In the genomic region with DNA sequence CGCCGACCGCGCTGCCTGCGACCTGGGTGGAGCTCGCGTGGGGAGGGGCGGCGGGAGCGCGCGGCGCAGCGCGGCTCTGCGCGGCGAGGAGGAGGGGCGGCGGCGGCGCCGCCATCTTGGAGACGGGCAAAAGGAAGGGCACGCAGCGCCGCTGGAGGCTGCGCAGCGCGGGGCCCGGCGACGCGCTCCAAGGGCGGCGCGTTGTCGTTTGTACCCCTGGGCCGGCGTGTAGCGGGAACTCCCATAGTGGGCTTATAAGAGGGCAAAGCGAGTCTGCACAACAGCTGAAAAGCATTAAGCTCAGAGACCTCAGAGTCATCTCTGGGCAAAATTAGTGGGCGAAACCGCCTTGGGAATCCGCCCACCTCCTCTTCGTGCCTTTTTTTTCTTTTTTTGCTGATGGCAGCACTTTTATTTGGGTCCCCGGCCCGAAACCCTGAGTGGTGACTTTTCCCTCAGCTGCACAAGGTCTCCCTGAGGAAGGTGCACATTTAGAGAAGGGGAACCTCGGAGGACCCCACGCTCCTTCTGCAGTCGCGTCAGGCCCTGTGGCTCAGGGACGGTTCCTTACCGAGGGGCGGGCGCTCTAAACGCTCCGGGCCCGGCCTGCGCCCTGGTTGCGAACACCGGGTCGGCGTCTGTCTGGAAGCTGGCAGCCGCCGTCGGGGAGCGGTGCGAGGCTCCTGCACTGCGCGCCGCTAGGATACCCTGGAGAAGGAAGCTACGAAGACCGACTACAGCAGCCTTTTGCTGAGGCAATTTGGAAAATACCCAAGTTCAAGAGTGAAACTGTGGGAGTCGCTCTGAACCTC, we compare ENCODE assay signal across 1 cellular context.
TF ChIP-seq lines count a peak whose summit lies in the region.

No MANE protein-coding gene starts in this region.

TF ChIP-seq in HEK293, 187 proteins besides CTCF, POLR2A, EP300 and RAD21 (continued from another document and continues in another):
- 0 out of 2 replicates have a peak, but pooled peaks have one; percentile 33 for TF ChIP-seq IKZF3 (tag by site-specific recombination; IDR thresholded peaks at IDR 0.05)
- TF ChIP-seq KLF10 (tag by site-specific recombination; IDR thresholded peaks at IDR 0.05), result peak; percentile 13; the same call in 1 of the 2 replicates
- TF ChIP-seq ZNF423 (tag by site-specific recombination; IDR thresholded peaks at IDR 0.05), result no peak
- TF ChIP-seq SP3 (tag by site-specific recombination; IDR thresholded peaks at IDR 0.05), result peak; percentile 80
- TF ChIP-seq, protein P1, sequence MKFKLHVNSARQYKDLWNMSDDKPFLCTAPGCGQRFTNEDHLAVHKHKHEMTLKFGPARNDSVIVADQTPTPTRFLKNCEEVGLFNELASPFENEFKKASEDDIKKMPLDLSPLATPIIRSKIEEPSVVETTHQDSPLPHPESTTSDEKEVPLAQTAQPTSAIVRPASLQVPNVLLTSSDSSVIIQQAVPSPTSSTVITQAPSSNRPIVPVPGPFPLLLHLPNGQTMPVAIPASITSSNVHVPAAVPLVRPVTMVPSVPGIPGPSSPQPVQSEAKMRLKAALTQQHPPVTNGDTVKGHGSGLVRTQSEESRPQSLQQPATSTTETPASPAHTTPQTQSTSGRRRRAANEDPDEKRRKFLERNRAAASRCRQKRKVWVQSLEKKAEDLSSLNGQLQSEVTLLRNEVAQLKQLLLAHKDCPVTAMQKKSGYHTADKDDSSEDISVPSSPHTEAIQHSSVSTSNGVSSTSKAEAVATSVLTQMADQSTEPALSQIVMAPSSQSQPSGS (tag by site-specific recombination; IDR thresholded peaks at IDR 0.05; ENCODE audit: low read depth), result no peak
- no peak for TF ChIP-seq YY2 (tag by site-specific recombination; IDR thresholded peaks at IDR 0.05)
- TF ChIP-seq ZNF426 (tag by site-specific recombination; IDR thresholded peaks at IDR 0.05), result no peak
- TF ChIP-seq, protein P2, sequence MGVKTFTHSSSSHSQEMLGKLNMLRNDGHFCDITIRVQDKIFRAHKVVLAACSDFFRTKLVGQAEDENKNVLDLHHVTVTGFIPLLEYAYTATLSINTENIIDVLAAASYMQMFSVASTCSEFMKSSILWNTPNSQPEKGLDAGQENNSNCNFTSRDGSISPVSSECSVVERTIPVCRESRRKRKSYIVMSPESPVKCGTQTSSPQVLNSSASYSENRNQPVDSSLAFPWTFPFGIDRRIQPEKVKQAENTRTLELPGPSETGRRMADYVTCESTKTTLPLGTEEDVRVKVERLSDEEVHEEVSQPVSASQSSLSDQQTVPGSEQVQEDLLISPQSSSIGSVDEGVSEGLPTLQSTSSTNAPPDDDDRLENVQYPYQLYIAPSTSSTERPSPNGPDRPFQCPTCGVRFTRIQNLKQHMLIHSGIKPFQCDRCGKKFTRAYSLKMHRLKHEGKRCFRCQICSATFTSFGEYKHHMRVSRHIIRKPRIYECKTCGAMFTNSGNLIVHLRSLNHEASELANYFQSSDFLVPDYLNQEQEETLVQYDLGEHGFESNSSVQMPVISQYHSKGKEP (tag by site-specific recombination; IDR thresholded peaks at IDR 0.05), result peak; percentile 69
- TF ChIP-seq, protein P3, sequence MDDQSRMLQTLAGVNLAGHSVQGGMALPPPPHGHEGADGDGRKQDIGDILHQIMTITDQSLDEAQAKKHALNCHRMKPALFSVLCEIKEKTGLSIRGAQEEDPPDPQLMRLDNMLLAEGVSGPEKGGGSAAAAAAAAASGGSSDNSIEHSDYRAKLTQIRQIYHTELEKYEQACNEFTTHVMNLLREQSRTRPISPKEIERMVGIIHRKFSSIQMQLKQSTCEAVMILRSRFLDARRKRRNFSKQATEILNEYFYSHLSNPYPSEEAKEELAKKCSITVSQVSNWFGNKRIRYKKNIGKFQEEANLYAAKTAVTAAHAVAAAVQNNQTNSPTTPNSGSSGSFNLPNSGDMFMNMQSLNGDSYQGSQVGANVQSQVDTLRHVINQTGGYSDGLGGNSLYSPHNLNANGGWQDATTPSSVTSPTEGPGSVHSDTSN (CRISPR knock-in tag; IDR thresholded peaks at IDR 0.05), result peak; percentile 95
- peak; percentile 40 for TF ChIP-seq ZIC2 (tag by site-specific recombination; IDR thresholded peaks at IDR 0.05)
- TF ChIP-seq MZF1 (tag by site-specific recombination; IDR thresholded peaks at IDR 0.05; ENCODE audit: borderline replicate concordance), result no peak
- peak; percentile 67; the same call in 1 of the 2 replicates for TF ChIP-seq ZNF626 (tag by site-specific recombination; IDR thresholded peaks at IDR 0.05)
- TF ChIP-seq HOXC10 (CRISPR knock-in tag; IDR thresholded peaks at IDR 0.05), result 0 out of 2 replicates have a peak, but pooled peaks have one; percentile 10
- TF ChIP-seq ZNF549 (tag by site-specific recombination; IDR thresholded peaks at IDR 0.05), result no peak
- TF ChIP-seq GLIS2 (tag by site-specific recombination; IDR thresholded peaks at IDR 0.05), result peak; percentile 74
- TF ChIP-seq, protein P4, sequence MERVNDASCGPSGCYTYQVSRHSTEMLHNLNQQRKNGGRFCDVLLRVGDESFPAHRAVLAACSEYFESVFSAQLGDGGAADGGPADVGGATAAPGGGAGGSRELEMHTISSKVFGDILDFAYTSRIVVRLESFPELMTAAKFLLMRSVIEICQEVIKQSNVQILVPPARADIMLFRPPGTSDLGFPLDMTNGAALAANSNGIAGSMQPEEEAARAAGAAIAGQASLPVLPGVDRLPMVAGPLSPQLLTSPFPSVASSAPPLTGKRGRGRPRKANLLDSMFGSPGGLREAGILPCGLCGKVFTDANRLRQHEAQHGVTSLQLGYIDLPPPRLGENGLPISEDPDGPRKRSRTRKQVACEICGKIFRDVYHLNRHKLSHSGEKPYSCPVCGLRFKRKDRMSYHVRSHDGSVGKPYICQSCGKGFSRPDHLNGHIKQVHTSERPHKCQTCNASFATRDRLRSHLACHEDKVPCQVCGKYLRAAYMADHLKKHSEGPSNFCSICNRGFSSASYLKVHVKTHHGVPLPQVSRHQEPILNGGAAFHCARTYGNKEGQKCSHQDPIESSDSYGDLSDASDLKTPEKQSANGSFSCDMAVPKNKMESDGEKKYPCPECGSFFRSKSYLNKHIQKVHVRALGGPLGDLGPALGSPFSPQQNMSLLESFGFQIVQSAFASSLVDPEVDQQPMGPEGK (tag by site-specific recombination; IDR thresholded peaks at IDR 0.05), result 0 out of 2 replicates have a peak, but pooled peaks have one; percentile 21
- no peak for TF ChIP-seq ZNF654 (tag by site-specific recombination; IDR thresholded peaks at IDR 0.05; ENCODE audit: low read depth)
- TF ChIP-seq KLF1 (tag by site-specific recombination; IDR thresholded peaks at IDR 0.05), result peak; percentile 48
- TF ChIP-seq ZNF561 (tag by site-specific recombination; IDR thresholded peaks at IDR 0.05; ENCODE audit: borderline replicate concordance), result peak; percentile 92
- TF ChIP-seq ZNF776 (tag by site-specific recombination; IDR thresholded peaks at IDR 0.05; ENCODE audit: borderline replicate concordance), result no peak
- TF ChIP-seq ZBTB17 (tag by site-specific recombination; IDR thresholded peaks at IDR 0.05), result 0 out of 2 replicates have a peak, but pooled peaks have one; percentile 9
- TF ChIP-seq, protein P5, sequence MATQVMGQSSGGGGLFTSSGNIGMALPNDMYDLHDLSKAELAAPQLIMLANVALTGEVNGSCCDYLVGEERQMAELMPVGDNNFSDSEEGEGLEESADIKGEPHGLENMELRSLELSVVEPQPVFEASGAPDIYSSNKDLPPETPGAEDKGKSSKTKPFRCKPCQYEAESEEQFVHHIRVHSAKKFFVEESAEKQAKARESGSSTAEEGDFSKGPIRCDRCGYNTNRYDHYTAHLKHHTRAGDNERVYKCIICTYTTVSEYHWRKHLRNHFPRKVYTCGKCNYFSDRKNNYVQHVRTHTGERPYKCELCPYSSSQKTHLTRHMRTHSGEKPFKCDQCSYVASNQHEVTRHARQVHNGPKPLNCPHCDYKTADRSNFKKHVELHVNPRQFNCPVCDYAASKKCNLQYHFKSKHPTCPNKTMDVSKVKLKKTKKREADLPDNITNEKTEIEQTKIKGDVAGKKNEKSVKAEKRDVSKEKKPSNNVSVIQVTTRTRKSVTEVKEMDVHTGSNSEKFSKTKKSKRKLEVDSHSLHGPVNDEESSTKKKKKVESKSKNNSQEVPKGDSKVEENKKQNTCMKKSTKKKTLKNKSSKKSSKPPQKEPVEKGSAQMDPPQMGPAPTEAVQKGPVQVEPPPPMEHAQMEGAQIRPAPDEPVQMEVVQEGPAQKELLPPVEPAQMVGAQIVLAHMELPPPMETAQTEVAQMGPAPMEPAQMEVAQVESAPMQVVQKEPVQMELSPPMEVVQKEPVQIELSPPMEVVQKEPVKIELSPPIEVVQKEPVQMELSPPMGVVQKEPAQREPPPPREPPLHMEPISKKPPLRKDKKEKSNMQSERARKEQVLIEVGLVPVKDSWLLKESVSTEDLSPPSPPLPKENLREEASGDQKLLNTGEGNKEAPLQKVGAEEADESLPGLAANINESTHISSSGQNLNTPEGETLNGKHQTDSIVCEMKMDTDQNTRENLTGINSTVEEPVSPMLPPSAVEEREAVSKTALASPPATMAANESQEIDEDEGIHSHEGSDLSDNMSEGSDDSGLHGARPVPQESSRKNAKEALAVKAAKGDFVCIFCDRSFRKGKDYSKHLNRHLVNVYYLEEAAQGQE (tag by site-specific recombination; IDR thresholded peaks at IDR 0.05), result no peak
- TF ChIP-seq, protein P6, sequence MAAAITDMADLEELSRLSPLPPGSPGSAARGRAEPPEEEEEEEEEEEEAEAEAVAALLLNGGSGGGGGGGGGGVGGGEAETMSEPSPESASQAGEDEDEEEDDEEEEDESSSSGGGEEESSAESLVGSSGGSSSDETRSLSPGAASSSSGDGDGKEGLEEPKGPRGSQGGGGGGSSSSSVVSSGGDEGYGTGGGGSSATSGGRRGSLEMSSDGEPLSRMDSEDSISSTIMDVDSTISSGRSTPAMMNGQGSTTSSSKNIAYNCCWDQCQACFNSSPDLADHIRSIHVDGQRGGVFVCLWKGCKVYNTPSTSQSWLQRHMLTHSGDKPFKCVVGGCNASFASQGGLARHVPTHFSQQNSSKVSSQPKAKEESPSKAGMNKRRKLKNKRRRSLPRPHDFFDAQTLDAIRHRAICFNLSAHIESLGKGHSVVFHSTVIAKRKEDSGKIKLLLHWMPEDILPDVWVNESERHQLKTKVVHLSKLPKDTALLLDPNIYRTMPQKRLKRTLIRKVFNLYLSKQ (tag by site-specific recombination; IDR thresholded peaks at IDR 0.05; ENCODE audit: borderline replicate concordance), result no peak
- peak; percentile 58; the same call in 1 of the 2 replicates for TF ChIP-seq KLF9 (tag by site-specific recombination; IDR thresholded peaks at IDR 0.05; ENCODE audit: low read depth)
- TF ChIP-seq, protein P7, sequence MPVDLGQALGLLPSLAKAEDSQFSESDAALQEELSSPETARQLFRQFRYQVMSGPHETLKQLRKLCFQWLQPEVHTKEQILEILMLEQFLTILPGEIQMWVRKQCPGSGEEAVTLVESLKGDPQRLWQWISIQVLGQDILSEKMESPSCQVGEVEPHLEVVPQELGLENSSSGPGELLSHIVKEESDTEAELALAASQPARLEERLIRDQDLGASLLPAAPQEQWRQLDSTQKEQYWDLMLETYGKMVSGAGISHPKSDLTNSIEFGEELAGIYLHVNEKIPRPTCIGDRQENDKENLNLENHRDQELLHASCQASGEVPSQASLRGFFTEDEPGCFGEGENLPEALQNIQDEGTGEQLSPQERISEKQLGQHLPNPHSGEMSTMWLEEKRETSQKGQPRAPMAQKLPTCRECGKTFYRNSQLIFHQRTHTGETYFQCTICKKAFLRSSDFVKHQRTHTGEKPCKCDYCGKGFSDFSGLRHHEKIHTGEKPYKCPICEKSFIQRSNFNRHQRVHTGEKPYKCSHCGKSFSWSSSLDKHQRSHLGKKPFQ (tag by site-specific recombination; IDR thresholded peaks at IDR 0.05), result no peak
- peak; percentile 31 for TF ChIP-seq ZFHX2 (tag by site-specific recombination; conservative IDR thresholded peaks at IDR 0.05)
- TF ChIP-seq ZNF184 (tag by site-specific recombination; IDR thresholded peaks at IDR 0.05), result peak; percentile 16; the same call in 1 of the 2 replicates
- TF ChIP-seq ZNF335 (tag by site-specific recombination; conservative IDR thresholded peaks at IDR 0.05), result peak; percentile 70
- TF ChIP-seq YY1 (tag by site-specific recombination; IDR thresholded peaks at IDR 0.05), result peak; percentile 90
- TF ChIP-seq ZBTB48 (tag by site-specific recombination; IDR thresholded peaks at IDR 0.05), result 0 out of 2 replicates have a peak, but pooled peaks have one; percentile 24
- peak; percentile 85; the same call in 1 of the 2 replicates for TF ChIP-seq ZBTB20 (tag by site-specific recombination; IDR thresholded peaks at IDR 0.05)
- no peak for TF ChIP-seq ZNF391 (tag by site-specific recombination; IDR thresholded peaks at IDR 0.05; ENCODE audit: borderline replicate concordance, low read depth)
- TF ChIP-seq ZNF501 (tag by site-specific recombination; IDR thresholded peaks at IDR 0.05), result no peak
- TF ChIP-seq, protein P8, sequence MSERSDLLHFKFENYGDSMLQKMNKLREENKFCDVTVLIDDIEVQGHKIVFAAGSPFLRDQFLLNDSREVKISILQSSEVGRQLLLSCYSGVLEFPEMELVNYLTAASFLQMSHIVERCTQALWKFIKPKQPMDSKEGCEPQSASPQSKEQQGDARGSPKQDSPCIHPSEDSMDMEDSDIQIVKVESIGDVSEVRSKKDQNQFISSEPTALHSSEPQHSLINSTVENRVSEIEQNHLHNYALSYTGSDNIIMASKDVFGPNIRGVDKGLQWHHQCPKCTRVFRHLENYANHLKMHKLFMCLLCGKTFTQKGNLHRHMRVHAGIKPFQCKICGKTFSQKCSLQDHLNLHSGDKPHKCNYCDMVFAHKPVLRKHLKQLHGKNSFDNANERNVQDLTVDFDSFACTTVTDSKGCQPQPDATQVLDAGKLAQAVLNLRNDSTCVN (tag by site-specific recombination; optimal IDR thresholded peaks at IDR 0.05), result peak; percentile 76
- peak; percentile 45 for TF ChIP-seq SP2 (tag by site-specific recombination; IDR thresholded peaks at IDR 0.05)
- no peak for TF ChIP-seq RBAK (tag by site-specific recombination; IDR thresholded peaks at IDR 0.05)
- TF ChIP-seq, protein P9, sequence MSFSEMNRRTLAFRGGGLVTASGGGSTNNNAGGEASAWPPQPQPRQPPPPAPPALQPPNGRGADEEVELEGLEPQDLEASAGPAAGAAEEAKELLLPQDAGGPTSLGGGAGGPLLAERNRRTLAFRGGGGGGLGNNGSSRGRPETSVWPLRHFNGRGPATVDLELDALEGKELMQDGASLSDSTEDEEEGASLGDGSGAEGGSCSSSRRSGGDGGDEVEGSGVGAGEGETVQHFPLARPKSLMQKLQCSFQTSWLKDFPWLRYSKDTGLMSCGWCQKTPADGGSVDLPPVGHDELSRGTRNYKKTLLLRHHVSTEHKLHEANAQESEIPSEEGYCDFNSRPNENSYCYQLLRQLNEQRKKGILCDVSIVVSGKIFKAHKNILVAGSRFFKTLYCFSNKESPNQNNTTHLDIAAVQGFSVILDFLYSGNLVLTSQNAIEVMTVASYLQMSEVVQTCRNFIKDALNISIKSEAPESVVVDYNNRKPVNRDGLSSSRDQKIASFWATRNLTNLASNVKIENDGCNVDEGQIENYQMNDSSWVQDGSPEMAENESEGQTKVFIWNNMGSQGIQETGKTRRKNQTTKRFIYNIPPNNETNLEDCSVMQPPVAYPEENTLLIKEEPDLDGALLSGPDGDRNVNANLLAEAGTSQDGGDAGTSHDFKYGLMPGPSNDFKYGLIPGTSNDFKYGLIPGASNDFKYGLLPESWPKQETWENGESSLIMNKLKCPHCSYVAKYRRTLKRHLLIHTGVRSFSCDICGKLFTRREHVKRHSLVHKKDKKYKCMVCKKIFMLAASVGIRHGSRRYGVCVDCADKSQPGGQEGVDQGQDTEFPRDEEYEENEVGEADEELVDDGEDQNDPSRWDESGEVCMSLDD (tag by site-specific recombination; IDR thresholded peaks at IDR 0.05), result 0 out of 2 replicates have a peak, but pooled peaks have one; percentile 22
- TF ChIP-seq ZNF610 (tag by site-specific recombination; IDR thresholded peaks at IDR 0.05; ENCODE audit: borderline replicate concordance), result peak; percentile 76; the same call in 1 of the 2 replicates
- peak; percentile 38; the same call in 1 of the 2 replicates for TF ChIP-seq EGR2 (tag by site-specific recombination; IDR thresholded peaks at IDR 0.05; ENCODE audit: low read depth)
